ENCODE assay signal across 15 cellular contexts in the genomic region with DNA sequence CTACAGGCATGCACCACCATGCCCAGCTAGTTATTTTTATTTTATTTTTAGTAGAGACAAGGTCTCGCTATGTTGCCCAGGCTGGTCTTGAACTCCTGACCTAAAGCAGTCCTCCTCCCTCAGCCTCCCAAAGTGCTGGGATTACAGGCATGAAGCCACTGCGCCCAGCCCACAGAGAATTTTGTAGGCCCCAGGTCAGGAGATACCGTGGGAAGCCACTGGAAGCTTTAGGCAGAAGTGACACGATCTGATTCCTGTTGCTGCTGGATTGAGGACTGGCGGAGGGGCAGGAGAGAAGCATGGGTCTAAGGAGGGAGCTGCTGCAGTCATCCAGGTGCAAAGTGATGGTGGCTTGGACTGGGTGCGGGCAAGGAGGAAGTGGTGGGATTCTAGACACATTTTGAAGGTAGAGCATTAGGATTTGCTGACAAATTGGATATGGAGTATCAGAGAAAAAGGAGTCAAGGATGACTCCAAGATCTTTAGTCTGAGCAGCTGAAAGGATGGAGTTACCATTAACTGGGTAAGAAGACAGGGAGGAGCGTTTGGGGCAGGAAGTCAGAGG. TPM values are rescaled to one million over a fixed set of nuclear protein-coding genes. Genes with fewer than 3 reads are reported as not detected.
DNase-seq lines count a peak whose midpoint lies in the region; ATAC-seq and TF ChIP-seq lines count a peak whose summit lies in the region.
"Had no signal": no experiment of that assay in that cellular context is flagged by ENCODE, and none has a peak within 500 bp of the region (broad histone marks: within the 10 kb centered on the region; RNA-seq: fewer than 3 reads in every experiment).

No MANE protein-coding gene starts in this region.

- POLR2A ChIA-PET in activated CD4-positive, alpha-beta memory T cell treated with anti-CD3 and anti-CD28 coated beads for 36 hours (lab: Charles Lee): interaction anchor here (2.7 to 6.4 kb wide), 2 partner anchors 10 to 22 kb away, joined by 11 to 43 read pairs; partner anchors contain the start of gene TCF7
- POLR2A ChIA-PET in activated CD4-positive, alpha-beta memory T cell treated with anti-CD3 and anti-CD28 coated beads, Interleukin-2, amount 10 ng/mL, durations not matched to agents 7 days and 5 days (lab: Charles Lee): interaction anchor here (1.5 to 2.8 kb wide), 2 partner anchors 10 to 42 kb away, joined by 4 to 10 read pairs; partner anchors contain the start of gene SKP1
- POLR2A ChIA-PET in activated B cell treated with CpG ODN at 0.5 μM for 24 hours (lab: Charles Lee): interaction anchor here (1.6 kb wide), 1 partner anchor 35 kb away, joined by 5 read pairs; no protein-coding TSS in a partner anchor
- POLR2A ChIA-PET in MCF 10A (lab: Yijun Ruan, JAX): interaction anchor here (1.4 to 2.3 kb wide), 3 partner anchors 11 to 90 kb away, joined by 3 to 8 read pairs (median 5); no protein-coding TSS in a partner anchor

- no peaks in the 10 kb centered on the region for H3K9me3 Mint-ChIP-seq in activated CD4-positive, alpha-beta memory T cell treated with anti-CD3 and anti-CD28 coated beads for 36 hours
- H3K9me3 Mint-ChIP-seq in activated CD4-positive, alpha-beta memory T cell treated with anti-CD3 and anti-CD28 coated beads, Interleukin-2, amount 10 ng/mL, durations not matched to agents 7 days and 5 days: no peaks in the 10 kb centered on the region
- H3K9me3 Mint-ChIP-seq in activated B cell treated with CpG ODN at 0.5 μM for 24 hours (no peaks in the 10 kb centered on the region), chondrocyte (ENCODE audit: low read depth) (no peaks in the 10 kb centered on the region), MCF 10A (ENCODE audit: unreplicated experiment) (no peaks in the 10 kb centered on the region)
- H3K9me3 Mint-ChIP-seq: brain had no signal

- TF ChIP-seq POLR2A in sigmoid colon (IDR thresholded peaks at IDR 0.05): no peak
- no peak for TF ChIP-seq POLR2A in vagina (IDR thresholded peaks at IDR 0.05)

- H3K9me3 ChIP-seq in sigmoid colon (no peaks in the 10 kb centered on the region), vagina (no peaks in the 10 kb centered on the region)
- H3K9me3 ChIP-seq: thoracic aorta had no signal

- no peak for ATAC-seq in activated B cell treated with CpG ODN at 0.5 μM for 24 hours (ENCODE audit: low read depth)

- DNase-seq in activated CD4-positive, alpha-beta memory T cell treated with anti-CD3 and anti-CD28 coated beads for 36 hours: peak; percentile 8
- no peak for DNase-seq in activated CD4-positive, alpha-beta memory T cell treated with anti-CD3 and anti-CD28 coated beads, Interleukin-2, amount 10 ng/mL, durations not matched to agents 7 days and 5 days
- DNase-seq in activated B cell treated with CpG ODN at 0.5 μM for 24 hours: peak; percentile 4
- peak; percentile 56 for DNase-seq in chondrocyte (ENCODE audit: low spot score)
- DNase-seq in sigmoid colon: peak; percentile 11
- no peak for DNase-seq in vagina (ENCODE audit: extremely low spot score in 2 of 2)
- DNase-seq in DMS153 (lab: John Stamatoyannopoulos, UW): no peak
- no peak for DNase-seq in MCF 10A (ENCODE audit: unreplicated experiment)
- DNase-seq: ACHN, hypothalamus, NCI-H187 treated with DMSO at 0.1 percent for 48 hours, NCI-H510A had no signal

- H3K36me3 ChIP-seq in sigmoid colon (peaks cover 0 to 62% (median 5%) of the 10 kb centered on the region in 4 donors), vagina (peaks cover 0 to 22% of the 10 kb centered on the region in 2 donors)

- CTCF ChIA-PET in activated CD4-positive, alpha-beta memory T cell treated with anti-CD3 and anti-CD28 coated beads for 36 hours (lab: Charles Lee): interaction anchor here (1.5 to 28.4 kb wide), 2 partner anchors 24 to 96 kb away, joined by 4 to 981 read pairs; no protein-coding TSS in a partner anchor
- CTCF ChIA-PET in activated CD4-positive, alpha-beta memory T cell treated with anti-CD3 and anti-CD28 coated beads, Interleukin-2, amount 10 ng/mL, durations not matched to agents 7 days and 5 days (lab: Charles Lee): interaction anchor here (1.0 to 2.2 kb wide), 3 partner anchors 12 to 96 kb away, joined by 3 to 8 read pairs (median 3); no protein-coding TSS in a partner anchor
- CTCF ChIA-PET in activated B cell treated with CpG ODN at 0.5 μM for 24 hours (lab: Charles Lee): interaction anchor here (23.1 kb wide), 1 partner anchor 94 kb away, joined by 502 read pairs; no protein-coding TSS in a partner anchor
- CTCF ChIA-PET in MCF 10A (lab: Yijun Ruan, JAX): interaction anchor here (0.6 to 19.8 kb wide), 8 partner anchors 8 to 465 kb away, joined by 3 to 867 read pairs (median 3); no protein-coding TSS in a partner anchor

- H3K4me1 ChIP-seq in sigmoid colon: peaks cover 0 to 3% (median 0%) of the 10 kb centered on the region in 4 donors
- peaks cover 13% of the 10 kb centered on the region for H3K4me1 ChIP-seq in vagina

- WGBS in sigmoid colon, 2 donors: 89 to 95% methylated on average over 7 of the region's 7 CpGs

- no peak for TF ChIP-seq EP300 in sigmoid colon (IDR thresholded peaks at IDR 0.05)

- peaks cover 94% of the 10 kb centered on the region for H3K4me1 Mint-ChIP-seq in activated CD4-positive, alpha-beta memory T cell treated with anti-CD3 and anti-CD28 coated beads for 36 hours (ENCODE audit: low read depth)
- H3K4me1 Mint-ChIP-seq in activated CD4-positive, alpha-beta memory T cell treated with anti-CD3 and anti-CD28 coated beads, Interleukin-2, amount 10 ng/mL, durations not matched to agents 7 days and 5 days: peaks cover 69% of the 10 kb centered on the region
- H3K4me1 Mint-ChIP-seq in activated B cell treated with CpG ODN at 0.5 μM for 24 hours (peaks cover 68% of the 10 kb centered on the region), chondrocyte (ENCODE audit: low read depth) (no peaks in the 10 kb centered on the region), MCF 10A (ENCODE audit: insufficient read depth, unreplicated experiment) (peaks cover 8% of the 10 kb centered on the region)

- H3K4me3 Mint-ChIP-seq in activated CD4-positive, alpha-beta memory T cell treated with anti-CD3 and anti-CD28 coated beads for 36 hours: no peak overlapping the region
- H3K4me3 Mint-ChIP-seq in activated CD4-positive, alpha-beta memory T cell treated with anti-CD3 and anti-CD28 coated beads, Interleukin-2, amount 10 ng/mL, durations not matched to agents 7 days and 5 days: no peak overlapping the region
- no peak overlapping the region for H3K4me3 Mint-ChIP-seq in activated B cell treated with CpG ODN at 0.5 μM for 24 hours
- H3K4me3 Mint-ChIP-seq in chondrocyte (ENCODE audit: unreplicated experiment): no peak overlapping the region
- no peak overlapping the region for H3K4me3 Mint-ChIP-seq in MCF 10A (ENCODE audit: unreplicated experiment)
- H3K4me3 Mint-ChIP-seq: brain had no signal

- H3K27me3 ChIP-seq in sigmoid colon (no peaks in the 10 kb centered on the region), vagina (no peaks in the 10 kb centered on the region)

- TF ChIP-seq CTCF in activated B cell treated with CpG ODN at 0.5 μM for 24 hours (IDR thresholded peaks at IDR 0.05): no peak
- TF ChIP-seq CTCF in chondrocyte (IDR thresholded peaks at IDR 0.05): no peak
- TF ChIP-seq CTCF in sigmoid colon (IDR thresholded peaks at IDR 0.05): no peak
- no peak for TF ChIP-seq CTCF in vagina (IDR thresholded peaks at IDR 0.05)
- no peak for TF ChIP-seq CTCF in MCF 10A (IDR thresholded peaks at IDR 0.05; ENCODE audit: unreplicated experiment)

- H3K27ac ChIP-seq in sigmoid colon: no peak overlapping the region
- no peak overlapping the region for H3K27ac ChIP-seq in vagina
- H3K27ac ChIP-seq: SK-N-MC, thoracic aorta had no signal

- H3K4me3 ChIP-seq in sigmoid colon: no peak overlapping the region
- H3K4me3 ChIP-seq in vagina: no peak overlapping the region
- H3K4me3 ChIP-seq: SK-N-MC, thoracic aorta had no signal

- H3K36me3 Mint-ChIP-seq in activated CD4-positive, alpha-beta memory T cell treated with anti-CD3 and anti-CD28 coated beads for 36 hours: peaks cover 51% of the 10 kb centered on the region
- H3K36me3 Mint-ChIP-seq in activated CD4-positive, alpha-beta memory T cell treated with anti-CD3 and anti-CD28 coated beads, Interleukin-2, amount 10 ng/mL, durations not matched to agents 7 days and 5 days (ENCODE audit: low read depth): peaks cover 31% of the 10 kb centered on the region
- H3K36me3 Mint-ChIP-seq in activated B cell treated with CpG ODN at 0.5 μM for 24 hours (ENCODE audit: low read depth) (peaks cover 37% of the 10 kb centered on the region), chondrocyte (ENCODE audit: low read depth) (peaks cover 11% of the 10 kb centered on the region), MCF 10A (ENCODE audit: insufficient read depth, unreplicated experiment) (peaks cover 52% of the 10 kb centered on the region)

- intact Hi-C loops in activated CD4-positive, alpha-beta memory T cell treated with anti-CD3 and anti-CD28 coated beads for 36 hours (cut with micrococcal nuclease): no loop called here
- intact Hi-C loops in activated B cell treated with CpG ODN at 0.5 μM for 24 hours (cut with micrococcal nuclease) (no loop called here), sigmoid colon (cut with DNase I) (no loop called here), vagina (cut with DNase I) (no loop called here), MCF 10A (cut with micrococcal nuclease) (no loop called here)

- H3K27me3 Mint-ChIP-seq in activated CD4-positive, alpha-beta memory T cell treated with anti-CD3 and anti-CD28 coated beads for 36 hours: no peaks in the 10 kb centered on the region
- peaks cover 31% of the 10 kb centered on the region for H3K27me3 Mint-ChIP-seq in activated CD4-positive, alpha-beta memory T cell treated with anti-CD3 and anti-CD28 coated beads, Interleukin-2, amount 10 ng/mL, durations not matched to agents 7 days and 5 days
- H3K27me3 Mint-ChIP-seq in activated B cell treated with CpG ODN at 0.5 μM for 24 hours (no peaks in the 10 kb centered on the region), chondrocyte (ENCODE audit: low read depth) (no peaks in the 10 kb centered on the region), MCF 10A (ENCODE audit: insufficient read depth, unreplicated experiment) (no peaks in the 10 kb centered on the region)

- H3K27ac Mint-ChIP-seq in activated CD4-positive, alpha-beta memory T cell treated with anti-CD3 and anti-CD28 coated beads for 36 hours: peak overlapping the region; percentile 0
- H3K27ac Mint-ChIP-seq in activated CD4-positive, alpha-beta memory T cell treated with anti-CD3 and anti-CD28 coated beads, Interleukin-2, amount 10 ng/mL, durations not matched to agents 7 days and 5 days: no peak overlapping the region
- H3K27ac Mint-ChIP-seq in activated B cell treated with CpG ODN at 0.5 μM for 24 hours (peak overlapping the region; percentile 27), chondrocyte (ENCODE audit: unreplicated experiment) (no peak overlapping the region), MCF 10A (ENCODE audit: low read depth, unreplicated experiment) (no peak overlapping the region)

- no TSS peak for BruUV-seq in MCF 10A (replicated peaks; lab: Mats Ljungman, UMichigan)

RNA-seq across cellular contexts. Expression of gene TCF7, which starts 20.7 kb away (rescaled TPM):
- 10 to 100 TPM; 59.3 to 65.6 TPM for total RNA-seq in activated CD4-positive, alpha-beta memory T cell treated with anti-CD3 and anti-CD28 coated beads for 36 hours
- 10 to 100 TPM; 19.2 to 21.9 TPM for total RNA-seq in activated CD4-positive, alpha-beta memory T cell treated with anti-CD3 and anti-CD28 coated beads, Interleukin-2, amount 10 ng/mL, durations not matched to agents 7 days and 5 days
- 13.2 and 15.8 TPM in 2 replicates for total RNA-seq in activated B cell treated with CpG ODN at 0.5 μM for 24 hours
- 0.53 to 1.2 TPM (median 0.55 TPM) in 3 replicates for total RNA-seq in chondrocyte
- total RNA-seq in sigmoid colon: 1 to 10 TPM in 1 of 4 donors, under 1 TPM in 3; 0.36 to 1.5 (median 0.62) TPM
- 10 to 100 TPM in 1 of 3 donors, 1 to 10 TPM in 2; 1.8 to 38.4 (median 3.7) TPM for polyA plus RNA-seq in sigmoid colon
- 1.7 TPM for total RNA-seq in vagina
- total RNA-seq in MCF 10A (2022): 0.29 and 0.42 TPM in 2 replicates

RNA-seq across cellular contexts. Expression of gene SKP1, which starts 41.6 kb away (rescaled TPM):
- 100 to 1,000 TPM; 284 to 286 TPM for total RNA-seq in activated CD4-positive, alpha-beta memory T cell treated with anti-CD3 and anti-CD28 coated beads for 36 hours
- total RNA-seq in activated CD4-positive, alpha-beta memory T cell treated with anti-CD3 and anti-CD28 coated beads, Interleukin-2, amount 10 ng/mL, durations not matched to agents 7 days and 5 days: 100 to 1,000 TPM; 197 to 205 TPM
- total RNA-seq in activated B cell treated with CpG ODN at 0.5 μM for 24 hours (193 and 211 TPM in 2 replicates), chondrocyte (248 to 338 TPM (median 256 TPM) in 3 replicates), sigmoid colon (100 to 1,000 TPM; 193 to 320 (median 271) TPM), vagina (147 TPM), MCF 10A (2022) (415 and 488 TPM in 2 replicates)
- 100 to 1,000 TPM; 445 to 938 (median 717) TPM for polyA plus RNA-seq in sigmoid colon

Comparison
In these comparisons a context has a peak if more than half of its experiments do, and no peak if none do; other contexts are left out.
1. DNase-seq: peak in activated CD4-positive, alpha-beta memory T cell treated with anti-CD3 and anti-CD28 coated beads for 36 hours (single experiment), activated B cell treated with CpG ODN at 0.5 μM for 24 hours (single experiment), chondrocyte (single experiment) and sigmoid colon (single experiment); none in activated CD4-positive, alpha-beta memory T cell treated with anti-CD3 and anti-CD28 coated beads, Interleukin-2, amount 10 ng/mL, durations not matched to agents 7 days and 5 days (single experiment), vagina (0 of 2), DMS153 (single experiment) and MCF 10A (single experiment).
2. H3K27ac Mint-ChIP-seq: peak in activated CD4-positive, alpha-beta memory T cell treated with anti-CD3 and anti-CD28 coated beads for 36 hours (single experiment) and activated B cell treated with CpG ODN at 0.5 μM for 24 hours (single experiment); none in activated CD4-positive, alpha-beta memory T cell treated with anti-CD3 and anti-CD28 coated beads, Interleukin-2, amount 10 ng/mL, durations not matched to agents 7 days and 5 days (single experiment), chondrocyte (single experiment) and MCF 10A (single experiment).